3 cellular contexts compared by ENCODE assay signal in the genomic region with DNA sequence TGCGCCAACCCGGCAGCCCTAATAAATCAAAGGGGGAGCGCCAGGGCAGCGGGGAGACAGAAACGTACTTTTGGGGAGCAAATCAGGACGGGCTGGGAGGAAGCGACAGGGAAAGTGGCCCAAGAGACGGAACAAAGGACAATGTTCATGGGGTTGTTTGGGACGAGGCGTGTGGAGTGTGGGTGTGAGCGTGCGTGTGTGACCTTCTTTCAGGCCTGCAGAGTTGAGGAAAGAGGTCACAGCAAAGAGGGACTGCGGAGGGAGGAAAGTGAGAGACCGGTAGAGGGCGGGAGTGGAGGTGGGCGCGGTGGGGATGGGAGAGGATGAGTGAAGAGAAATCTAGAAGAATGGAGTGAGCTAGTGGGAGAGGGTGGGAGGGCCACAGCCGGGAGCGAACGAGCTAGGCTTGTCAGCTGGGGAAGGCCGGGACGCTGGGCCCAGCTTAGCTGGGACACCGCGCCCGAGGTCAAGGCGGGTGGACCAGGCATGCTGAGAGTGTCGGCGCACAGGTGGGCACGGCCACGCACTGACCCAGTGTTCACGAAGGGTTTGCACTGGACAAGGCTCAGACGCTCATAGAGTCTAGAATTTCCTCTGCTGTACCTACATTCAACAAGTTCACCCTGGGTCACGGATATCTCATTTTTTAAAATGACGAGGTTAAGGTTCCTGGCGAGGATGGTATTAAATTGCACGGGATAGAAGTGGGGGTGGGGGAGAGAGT.
TF ChIP-seq lines count a peak whose summit lies in the region.

No MANE protein-coding gene starts in this region.

TF ChIP-seq in SK-N-SH, 30 proteins besides CTCF, POLR2A, EP300 and RAD21 (continued from another document):
- TF ChIP-seq POLR2AphosphoS5 (IDR thresholded peaks at IDR 0.05; ENCODE audit: low read depth, low read length): no peak
- TF ChIP-seq RCOR1 (IDR thresholded peaks at IDR 0.05; ENCODE audit: low read length): no peak
- no peak for TF ChIP-seq REST (IDR thresholded peaks at IDR 0.05; ENCODE audit: low read depth, low read length)
- TF ChIP-seq FOXJ3 (CRISPR knock-in tag; IDR thresholded peaks at IDR 0.05): no peak
- TF ChIP-seq GABPA (IDR thresholded peaks at IDR 0.05; ENCODE audit: low read depth): no peak
- no peak for TF ChIP-seq SMC3 (IDR thresholded peaks at IDR 0.05; ENCODE audit: low read depth, low read length)
- TF ChIP-seq EZH2phosphoT487 (IDR thresholded peaks at IDR 0.05; ENCODE audit: borderline replicate concordance, low read depth): no peak
- TF ChIP-seq MXI1 (IDR thresholded peaks at IDR 0.05; ENCODE audit: low read depth, low read length): no peak
- TF ChIP-seq JUND (IDR thresholded peaks at IDR 0.05): no peak
- TF ChIP-seq RFX5 (IDR thresholded peaks at IDR 0.05; ENCODE audit: low read length): no peak
- TF ChIP-seq RXRA (IDR thresholded peaks at IDR 0.05; ENCODE audit: borderline replicate concordance, low read depth): no peak
- TF ChIP-seq, protein P1, sequence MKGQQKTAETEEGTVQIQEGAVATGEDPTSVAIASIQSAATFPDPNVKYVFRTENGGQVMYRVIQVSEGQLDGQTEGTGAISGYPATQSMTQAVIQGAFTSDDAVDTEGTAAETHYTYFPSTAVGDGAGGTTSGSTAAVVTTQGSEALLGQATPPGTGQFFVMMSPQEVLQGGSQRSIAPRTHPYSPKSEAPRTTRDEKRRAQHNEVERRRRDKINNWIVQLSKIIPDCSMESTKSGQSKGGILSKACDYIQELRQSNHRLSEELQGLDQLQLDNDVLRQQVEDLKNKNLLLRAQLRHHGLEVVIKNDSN (IDR thresholded peaks at IDR 0.05; ENCODE audit: borderline replicate concordance, low read depth): no peak

TF ChIP-seq in SK-N-SH treated with all-trans-retinoic acid at 6 μM for 48 hours, 23 proteins besides CTCF, POLR2A, EP300 and RAD21:
- TF ChIP-seq TSHZ2 (CRISPR knock-in tag; IDR thresholded peaks at IDR 0.05) (no peak), ZNF8 (CRISPR knock-in tag; IDR thresholded peaks at IDR 0.05) (no peak), RARB (CRISPR knock-in tag; IDR thresholded peaks at IDR 0.05) (no peak), ZNF70 (CRISPR knock-in tag; IDR thresholded peaks at IDR 0.05) (no peak)

TF ChIP-seq in WTC11, 78 proteins besides CTCF, POLR2A, EP300 and RAD21:
- TF ChIP-seq, protein P2, sequence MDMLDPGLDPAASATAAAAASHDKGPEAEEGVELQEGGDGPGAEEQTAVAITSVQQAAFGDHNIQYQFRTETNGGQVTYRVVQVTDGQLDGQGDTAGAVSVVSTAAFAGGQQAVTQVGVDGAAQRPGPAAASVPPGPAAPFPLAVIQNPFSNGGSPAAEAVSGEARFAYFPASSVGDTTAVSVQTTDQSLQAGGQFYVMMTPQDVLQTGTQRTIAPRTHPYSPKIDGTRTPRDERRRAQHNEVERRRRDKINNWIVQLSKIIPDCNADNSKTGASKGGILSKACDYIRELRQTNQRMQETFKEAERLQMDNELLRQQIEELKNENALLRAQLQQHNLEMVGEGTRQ (CRISPR knock-in tag; IDR thresholded peaks at IDR 0.05): 0 out of 2 replicates have a peak, but pooled peaks have one; percentile 9
- TF ChIP-seq ZBTB21 (CRISPR knock-in tag; IDR thresholded peaks at IDR 0.05; ENCODE audit: borderline replicate concordance): no peak
TF ChIP-seq in WTC11: peak in this region for 1.
